Comparison of ENCODE assay signal across 11 cellular contexts in the genomic region with DNA sequence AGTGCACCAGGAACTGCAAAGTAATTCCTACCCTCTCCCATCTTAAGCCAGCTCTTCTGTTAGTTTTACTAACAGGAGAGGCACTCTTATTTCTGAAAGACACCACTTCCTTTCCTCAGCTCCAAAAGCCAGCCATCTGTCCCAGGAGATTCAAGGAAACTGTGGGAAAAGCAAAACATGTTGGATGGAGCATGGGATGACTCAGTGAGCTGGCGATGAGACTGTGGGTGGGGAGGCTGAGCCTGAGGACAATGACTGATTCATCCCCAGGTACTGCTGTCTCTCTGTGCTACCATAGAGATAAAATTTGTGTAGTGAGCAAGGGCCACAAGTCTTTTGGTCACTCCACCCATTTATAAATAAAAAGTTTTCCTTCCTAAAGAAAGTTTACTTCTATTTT.
DNase-seq lines count a peak whose midpoint lies in the region; ATAC-seq lines count a peak whose summit lies in the region.
"Had no signal": no experiment of that assay in that cellular context is flagged by ENCODE, and none has a peak within 500 bp of the region (broad histone marks: within the 10 kb centered on the region; RNA-seq: fewer than 3 reads in every experiment).

No MANE protein-coding gene starts in this region.

- H3K36me3 Mint-ChIP-seq in activated CD8-positive, alpha-beta memory T cell treated with anti-CD3 and anti-CD28 coated beads, Interleukin-2, amount 10 ng/mL, durations not matched to agents 7 days and 5 days = no peaks in the 10 kb centered on the region

- CTCF ChIA-PET in activated CD8-positive, alpha-beta memory T cell treated with anti-CD3 and anti-CD28 coated beads, Interleukin-2, amount 10 ng/mL, durations not matched to agents 7 days and 5 days (lab: Charles Lee) = no interaction called here

- H3K9me3 Mint-ChIP-seq in activated CD8-positive, alpha-beta memory T cell treated with anti-CD3 and anti-CD28 coated beads, Interleukin-2, amount 10 ng/mL, durations not matched to agents 7 days and 5 days (ENCODE audit: low read depth) = no peaks in the 10 kb centered on the region
- H3K9me3 Mint-ChIP-seq: dendritic cell treated with granulocyte-macrophage colony-stimulating factor and Interleukin-4, amounts not matched to agents 40 ng/mL and 50 ng/mL, for 4 days had no signal

- H3K4me1 Mint-ChIP-seq in activated CD8-positive, alpha-beta memory T cell treated with anti-CD3 and anti-CD28 coated beads, Interleukin-2, amount 10 ng/mL, durations not matched to agents 7 days and 5 days = no peaks in the 10 kb centered on the region

- H3K4me3 Mint-ChIP-seq in activated CD8-positive, alpha-beta memory T cell treated with anti-CD3 and anti-CD28 coated beads, Interleukin-2, amount 10 ng/mL, durations not matched to agents 7 days and 5 days = no peak overlapping the region
- H3K4me3 Mint-ChIP-seq: dendritic cell treated with granulocyte-macrophage colony-stimulating factor and Interleukin-4, amounts not matched to agents 40 ng/mL and 50 ng/mL, for 4 days had no signal

- ATAC-seq in GM21529 (IDR thresholded peaks at IDR 0.05; ENCODE audit: unreplicated experiment) = no peak
- no peak for ATAC-seq in activated CD8-positive, alpha-beta memory T cell treated with anti-CD3 and anti-CD28 coated beads, Interleukin-2, amount 10 ng/mL, durations not matched to agents 7 days and 5 days

- peaks cover 4% of the 10 kb centered on the region for H3K27me3 Mint-ChIP-seq in activated CD8-positive, alpha-beta memory T cell treated with anti-CD3 and anti-CD28 coated beads, Interleukin-2, amount 10 ng/mL, durations not matched to agents 7 days and 5 days
- H3K27me3 Mint-ChIP-seq: dendritic cell treated with granulocyte-macrophage colony-stimulating factor and Interleukin-4, amounts not matched to agents 40 ng/mL and 50 ng/mL, for 4 days had no signal

- DNase-seq in GM04503 (ENCODE audit: low read depth) (peak; percentile 55), SW480 (ENCODE audit: low spot score) (peak; percentile 75), glomerular visceral epithelial cell (ENCODE audit: extremely low spot score) (peak; percentile 56), renal cortical epithelial cell (ENCODE audit: low read depth) (peak; percentile 77)
- no peak for DNase-seq in NK-92 treated with Interleukin-12 subunit alpha and Interleukin-12 subunit beta, amount 100 ng/mL, for 24 hours (lab: John Stamatoyannopoulos, UW)
- DNase-seq in activated CD4-positive, alpha-beta T cell treated with anti-CD3 and anti-CD28 coated beads, Interleukin-2, amount 50 U/mL, for 4 hours = no peak
- no peak for DNase-seq in activated CD8-positive, alpha-beta memory T cell treated with anti-CD3 and anti-CD28 coated beads, Interleukin-2, amount 10 ng/mL, durations not matched to agents 7 days and 5 days
- DNase-seq: DMS79, thyroid gland had no signal

- H3K27ac Mint-ChIP-seq in activated CD8-positive, alpha-beta memory T cell treated with anti-CD3 and anti-CD28 coated beads, Interleukin-2, amount 10 ng/mL, durations not matched to agents 7 days and 5 days = no peak overlapping the region
- H3K27ac Mint-ChIP-seq: dendritic cell treated with granulocyte-macrophage colony-stimulating factor and Interleukin-4, amounts not matched to agents 40 ng/mL and 50 ng/mL, for 4 days had no signal

Comparison
In these comparisons a context has a peak if more than half of its experiments do, and no peak if none do; other contexts are left out.
1. DNase-seq: peak in GM04503 (single experiment), SW480 (single experiment), glomerular visceral epithelial cell (single experiment) and renal cortical epithelial cell (single experiment); none in NK-92 treated with Interleukin-12 subunit alpha and Interleukin-12 subunit beta, amount 100 ng/mL, for 24 hours (single experiment), activated CD4-positive, alpha-beta T cell treated with anti-CD3 and anti-CD28 coated beads, Interleukin-2, amount 50 U/mL, for 4 hours (0 of 2) and activated CD8-positive, alpha-beta memory T cell treated with anti-CD3 and anti-CD28 coated beads, Interleukin-2, amount 10 ng/mL, durations not matched to agents 7 days and 5 days (single experiment).